ENCODE assay signal across 26 cellular contexts in the genomic region with DNA sequence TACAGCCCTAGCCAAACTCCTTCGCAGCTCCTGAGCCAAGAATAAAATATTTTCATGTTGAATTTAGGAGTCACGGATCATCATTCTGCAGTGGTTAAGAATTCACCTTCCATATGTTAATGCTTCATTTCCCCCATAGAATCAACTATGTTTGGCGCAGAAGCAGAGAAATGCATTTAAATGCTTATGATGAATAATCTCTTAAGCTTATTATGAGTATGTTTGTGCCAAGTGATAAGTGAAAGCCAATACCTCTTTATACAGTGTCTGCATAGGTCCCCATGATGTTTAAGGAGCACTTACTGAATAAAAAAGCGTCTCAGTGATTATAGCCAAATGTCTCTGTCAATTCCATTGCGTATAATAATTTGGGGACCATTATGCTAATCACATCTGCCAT.
"Had no signal": no experiment of that assay in that cellular context is flagged by ENCODE, and none has a peak within 500 bp of the region (broad histone marks: within the 10 kb centered on the region; RNA-seq: fewer than 3 reads in every experiment).

No MANE protein-coding gene starts in this region.

- H3K9me3 ChIP-seq: left lung, lower lobe of right lung, neutrophil, psoas muscle, right atrium auricular region, right lobe of liver, tibial nerve, uterus had no signal

- H3K27me3 ChIP-seq: left lung, neural progenitor cell, neutrophil, right atrium auricular region, right lobe of liver, tibial nerve, uterus had no signal

- H3K4me3 ChIP-seq: left lung, lower lobe of right lung, neural progenitor cell, psoas muscle, right atrium auricular region, right lobe of liver, smooth muscle cell, tibial nerve, uterus had no signal

- ATAC-seq: left colon; left lung; lower lobe of right lung; naive thymus-derived CD8-positive, alpha-beta T cell; psoas muscle; right lobe of liver; stimulated activated memory B cell treated with anti-CD40 and anti-IgM and Interleukin-4, amounts not matched to agents 10 μg/mL and 1 μg/mL and 100 μg/mL, for 72 hours; stimulated activated naive CD8-positive, alpha-beta T cell treated with anti-CD3 and anti-CD28 coated beads, Interleukin-15, amount 100 ng/mL, for 72 hours had no signal

- DNase-seq: immature natural killer cell; kidney; left colon; left lung; lower lobe of right lung; mammary epithelial cell; mesenchymal stem cell; naive thymus-derived CD8-positive, alpha-beta T cell; occipital lobe; psoas muscle; right lobe of liver; stimulated activated CD4-positive, alpha-beta T cell treated with anti-CD3 and anti-CD28 coated beads, Interleukin-1b, Interleukin-23, amount 100 ng/mL, for 48 hours; stimulated activated CD4-positive, alpha-beta T cell treated with anti-CD3 and anti-CD28 coated beads, Interleukin-2, amount 100 ng/mL, for 48 hours; stimulated activated CD4-positive, alpha-beta T cell treated with anti-CD3 and anti-CD28 coated beads, Interleukin-4, amount 100 ng/mL, for 4 hours; stimulated activated CD8-positive, alpha-beta memory T cell treated with anti-CD3 and anti-CD28 coated beads, Interleukin-4, amount 100 ng/mL, for 48 hours; stimulated activated naive CD4-positive, alpha-beta T cell treated with Interleukin-2 at 50 U/mL for 16 hours; stimulated activated naive CD8-positive, alpha-beta T cell treated with anti-CD3 and anti-CD28 coated beads, Interleukin-15, amount 100 ng/mL, for 72 hours; substantia nigra; uterus had no signal

- H3K27ac ChIP-seq: left lung, lower lobe of right lung, neural progenitor cell, neutrophil, parathyroid adenoma, psoas muscle, right atrium auricular region, right lobe of liver, tibial nerve, uterus had no signal

- H3K4me1 ChIP-seq: lower lobe of right lung, neural progenitor cell, parathyroid adenoma, psoas muscle, right lobe of liver, uterus had no signal

- H3K36me3 ChIP-seq: left lung, lower lobe of right lung, neural progenitor cell, neutrophil, right atrium auricular region, right lobe of liver, tibial nerve, uterus had no signal
